ENCODE assay signal across 17 cellular contexts in the genomic region with DNA sequence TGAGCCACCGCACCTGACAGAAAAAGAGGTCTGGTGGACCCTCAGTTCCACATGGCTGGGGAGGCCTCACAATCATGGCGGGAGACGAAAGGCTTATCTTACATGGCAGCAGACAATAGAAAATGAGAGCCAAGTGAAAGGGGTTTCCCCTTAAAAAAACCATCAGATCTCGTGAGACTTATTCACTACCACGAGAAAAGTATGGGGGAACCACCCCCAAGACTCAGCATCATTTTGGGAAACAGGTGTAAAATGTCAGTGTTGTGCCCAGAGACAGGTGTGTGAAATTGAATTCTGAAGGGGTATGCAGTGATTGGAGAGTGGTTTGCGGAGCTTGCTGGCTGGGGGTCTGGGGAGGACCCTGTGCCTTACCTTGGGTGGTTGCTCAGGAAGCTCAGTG.
DNase-seq lines count a peak whose midpoint lies in the region; ATAC-seq and TF ChIP-seq lines count a peak whose summit lies in the region.
"Had no signal": no experiment of that assay in that cellular context is flagged by ENCODE, and none has a peak within 500 bp of the region (broad histone marks: within the 10 kb centered on the region; RNA-seq: fewer than 3 reads in every experiment).

No MANE protein-coding gene starts in this region.

- peak overlapping the region; percentile 98 for H3K4me2 ChIP-seq in BLaER1

- peak overlapping the region; percentile 74 for H3K27ac Mint-ChIP-seq in activated T-cell treated with anti-CD3 and anti-CD28 coated beads, Interleukin-2, amount 50 U/mL, for 24 hours
- H3K27ac Mint-ChIP-seq: CD4-positive, alpha-beta T cell had no signal

- no peaks in the 10 kb centered on the region for H3K9me3 ChIP-seq in BLaER1
- no peaks in the 10 kb centered on the region for H3K9me3 ChIP-seq in KOPT-K1 (ENCODE audit: insufficient read depth, low read length, poor library complexity, severe bottlenecking)
- H3K9me3 ChIP-seq in neutrophil = no peaks in the 10 kb centered on the region

- H3K4me1 Mint-ChIP-seq in activated T-cell treated with anti-CD3 and anti-CD28 coated beads, Interleukin-2, amount 50 U/mL, for 24 hours (ENCODE audit: low read depth) = peaks cover 39% of the 10 kb centered on the region

- DNase-seq in activated T-cell treated with anti-CD3 and anti-CD28 coated beads, Interleukin-2, amount 50 U/mL, for 24 hours = no peak
- no peak for DNase-seq in activated T-cell treated with anti-CD3 and anti-CD28 coated beads, Interleukin-2, amount 50 U/mL, for 48 hours
- DNase-seq in HuH-7.5 (ENCODE audit: low spot score) = no peak
- DNase-seq: Calu3; CD4-positive, alpha-beta T cell; GOT3; Karpas-422; NCI-H1105 treated with DMSO at 0.1 percent for 48 hours; NCI-H187; NCI-H446; NCI-H774 had no signal

- H3K27me3 ChIP-seq in BLaER1 (no peaks in the 10 kb centered on the region), neutrophil (no peaks in the 10 kb centered on the region)

- peaks cover 29% of the 10 kb centered on the region for H3K36me3 Mint-ChIP-seq in activated T-cell treated with anti-CD3 and anti-CD28 coated beads, Interleukin-2, amount 50 U/mL, for 24 hours (ENCODE audit: low read depth)

- no peak for TF ChIP-seq CTCF in neutrophil (IDR thresholded peaks at IDR 0.05)

- H4K20me1 ChIP-seq in BLaER1 = no peaks in the 10 kb centered on the region

- H3K9ac ChIP-seq in BLaER1 = no peak overlapping the region

- no peak overlapping the region for H3K4me3 ChIP-seq in BLaER1
- H3K4me3 ChIP-seq in neutrophil (ENCODE audit: low read depth in 1 of 2, low read length in 1 of 2) = peak overlapping the region; percentile 24 to 35

- H3K4me1 ChIP-seq in BLaER1 (peaks cover 88% of the 10 kb centered on the region), neutrophil (ENCODE audit: control insufficient read depth in 1 of 2, insufficient read depth in 1 of 2, low read depth in 1 of 2, low read length in 1 of 2) (peaks cover 46 to 51% of the 10 kb centered on the region in 2 experiments)

- H3K27ac ChIP-seq in BLaER1 = peak overlapping the region; percentile 72; the same call in 1 of the 2 replicates
- peak overlapping the region; percentile 96 for H3K27ac ChIP-seq in KOPT-K1 (ENCODE audit: low read depth, low read length, poor library complexity, severe bottlenecking)
- peak overlapping the region; percentile 71 for H3K27ac ChIP-seq in neutrophil

- peak overlapping the region; percentile 11 for H3K4me3 Mint-ChIP-seq in activated T-cell treated with anti-CD3 and anti-CD28 coated beads, Interleukin-2, amount 50 U/mL, for 24 hours
- H3K4me3 Mint-ChIP-seq: CD4-positive, alpha-beta T cell had no signal

- H3K36me3 ChIP-seq in BLaER1 (peaks cover 14% of the 10 kb centered on the region), KOPT-K1 (ENCODE audit: insufficient read depth, low read length) (peaks cover 26% of the 10 kb centered on the region), neutrophil (no peaks in the 10 kb centered on the region)

- no peaks in the 10 kb centered on the region for H3K27me3 Mint-ChIP-seq in activated T-cell treated with anti-CD3 and anti-CD28 coated beads, Interleukin-2, amount 50 U/mL, for 24 hours
- H3K27me3 Mint-ChIP-seq: CD4-positive, alpha-beta T cell had no signal

- ATAC-seq in HG03025 (IDR thresholded peaks at IDR 0.05; ENCODE audit: low FRiP score, unreplicated experiment) (no peak), GM21367 (IDR thresholded peaks at IDR 0.05; ENCODE audit: unreplicated experiment) (no peak)
- ATAC-seq: HepG2 had no signal

- H3K9me3 Mint-ChIP-seq in activated T-cell treated with anti-CD3 and anti-CD28 coated beads, Interleukin-2, amount 50 U/mL, for 24 hours = no peaks in the 10 kb centered on the region
- H3K9me3 Mint-ChIP-seq: CD4-positive, alpha-beta T cell had no signal
